Comparison of ENCODE assay signal across 1 cellular context in the genomic region with DNA sequence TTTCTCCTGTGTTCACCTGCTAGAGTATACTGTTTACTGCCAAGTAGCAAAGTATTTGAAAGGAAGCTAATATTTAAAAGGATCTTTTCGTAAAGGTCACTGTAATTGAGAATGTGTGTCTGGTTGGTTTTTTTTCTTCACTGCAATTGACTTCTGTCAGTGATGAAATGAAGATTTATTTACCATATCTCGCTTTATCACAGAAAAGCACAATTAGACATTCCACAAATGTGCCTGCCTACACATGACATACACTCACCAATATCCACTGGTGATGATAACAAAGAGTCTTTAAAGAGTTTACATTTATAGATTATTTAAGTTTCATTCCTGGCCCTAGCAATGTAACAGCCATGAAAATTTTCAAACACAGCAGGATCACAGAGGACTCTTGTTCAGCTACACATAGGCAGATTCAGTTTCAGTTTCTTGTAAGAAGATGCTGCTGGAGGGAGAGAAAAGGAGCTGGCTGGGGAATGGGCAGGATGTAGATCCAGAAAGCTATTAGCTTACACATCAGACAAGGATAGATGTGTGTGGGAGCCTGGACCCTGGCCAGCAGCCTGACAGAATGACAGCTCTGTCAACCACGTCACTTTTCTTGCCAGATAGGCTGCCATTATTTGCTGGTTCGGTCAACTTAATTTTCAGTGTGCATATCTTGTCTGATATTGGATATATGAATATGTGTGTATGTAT.
TF ChIP-seq lines count a peak whose summit lies in the region.

No MANE protein-coding gene starts in this region.

TF ChIP-seq in HEK293, 187 proteins besides CTCF, POLR2A, EP300 and RAD21 (continued from another document and continues in another):
- TF ChIP-seq, protein P1, sequence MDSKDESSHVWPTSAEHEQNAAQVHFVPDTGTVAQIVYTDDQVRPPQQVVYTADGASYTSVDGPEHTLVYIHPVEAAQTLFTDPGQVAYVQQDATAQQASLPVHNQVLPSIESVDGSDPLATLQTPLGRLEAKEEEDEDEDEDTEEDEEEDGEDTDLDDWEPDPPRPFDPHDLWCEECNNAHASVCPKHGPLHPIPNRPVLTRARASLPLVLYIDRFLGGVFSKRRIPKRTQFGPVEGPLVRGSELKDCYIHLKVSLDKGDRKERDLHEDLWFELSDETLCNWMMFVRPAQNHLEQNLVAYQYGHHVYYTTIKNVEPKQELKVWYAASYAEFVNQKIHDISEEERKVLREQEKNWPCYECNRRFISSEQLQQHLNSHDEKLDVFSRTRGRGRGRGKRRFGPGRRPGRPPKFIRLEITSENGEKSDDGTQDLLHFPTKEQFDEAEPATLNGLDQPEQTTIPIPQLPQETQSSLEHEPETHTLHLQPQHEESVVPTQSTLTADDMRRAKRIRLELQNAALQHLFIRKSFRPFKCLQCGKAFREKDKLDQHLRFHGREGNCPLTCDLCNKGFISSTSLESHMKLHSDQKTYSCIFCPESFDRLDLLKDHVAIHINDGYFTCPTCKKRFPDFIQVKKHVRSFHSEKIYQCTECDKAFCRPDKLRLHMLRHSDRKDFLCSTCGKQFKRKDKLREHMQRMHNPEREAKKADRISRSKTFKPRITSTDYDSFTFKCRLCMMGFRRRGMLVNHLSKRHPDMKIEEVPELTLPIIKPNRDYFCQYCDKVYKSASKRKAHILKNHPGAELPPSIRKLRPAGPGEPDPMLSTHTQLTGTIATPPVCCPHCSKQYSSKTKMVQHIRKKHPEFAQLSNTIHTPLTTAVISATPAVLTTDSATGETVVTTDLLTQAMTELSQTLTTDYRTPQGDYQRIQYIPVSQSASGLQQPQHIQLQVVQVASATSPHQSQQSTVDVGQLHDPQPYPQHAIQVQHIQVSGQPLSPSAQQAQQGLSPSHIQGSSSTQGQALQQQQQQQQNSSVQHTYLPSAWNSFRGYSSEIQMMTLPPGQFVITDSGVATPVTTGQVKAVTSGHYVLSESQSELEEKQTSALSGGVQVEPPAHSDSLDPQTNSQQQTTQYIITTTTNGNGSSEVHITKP (tag by site-specific recombination; IDR thresholded peaks at IDR 0.05) = no peak
- TF ChIP-seq, protein P2, sequence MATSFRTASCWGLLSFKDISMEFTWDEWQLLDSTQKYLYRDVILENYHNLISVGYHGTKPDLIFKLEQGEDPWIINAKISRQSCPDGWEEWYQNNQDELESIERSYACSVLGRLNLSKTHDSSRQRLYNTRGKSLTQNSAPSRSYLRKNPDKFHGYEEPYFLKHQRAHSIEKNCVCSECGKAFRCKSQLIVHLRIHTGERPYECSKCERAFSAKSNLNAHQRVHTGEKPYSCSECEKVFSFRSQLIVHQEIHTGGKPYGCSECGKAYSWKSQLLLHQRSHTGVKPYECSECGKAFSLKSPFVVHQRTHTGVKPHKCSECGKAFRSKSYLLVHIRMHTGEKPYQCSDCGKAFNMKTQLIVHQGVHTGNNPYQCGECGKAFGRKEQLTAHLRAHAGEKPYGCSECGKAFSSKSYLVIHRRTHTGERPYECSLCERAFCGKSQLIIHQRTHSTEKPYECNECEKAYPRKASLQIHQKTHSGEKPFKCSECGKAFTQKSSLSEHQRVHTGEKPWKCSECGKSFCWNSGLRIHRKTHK (tag by site-specific recombination; IDR thresholded peaks at IDR 0.05) = no peak
- TF ChIP-seq ZFP69B (tag by site-specific recombination; IDR thresholded peaks at IDR 0.05) (no peak), ZNF837 (tag by site-specific recombination; IDR thresholded peaks at IDR 0.05) (no peak), ZNF266 (tag by site-specific recombination; IDR thresholded peaks at IDR 0.05; ENCODE audit: low read depth) (no peak), ZBTB21 (tag by site-specific recombination; IDR thresholded peaks at IDR 0.05) (no peak), ZNF341 (tag by site-specific recombination; IDR thresholded peaks at IDR 0.05; ENCODE audit: low read depth) (no peak), YY1 (tag by site-specific recombination; IDR thresholded peaks at IDR 0.05) (no peak), ZNF558 (tag by site-specific recombination; IDR thresholded peaks at IDR 0.05) (no peak), ZNF830 (tag by site-specific recombination; IDR thresholded peaks at IDR 0.05; ENCODE audit: low read depth) (no peak), ZNF350 (tag by site-specific recombination; IDR thresholded peaks at IDR 0.05) (no peak), ZNF140 (tag by site-specific recombination; IDR thresholded peaks at IDR 0.05) (no peak), ZNF473 (tag by site-specific recombination; IDR thresholded peaks at IDR 0.05) (no peak), FEZF1 (tag by site-specific recombination; IDR thresholded peaks at IDR 0.05) (peak; percentile 78), GLIS2 (tag by site-specific recombination; IDR thresholded peaks at IDR 0.05) (no peak), ZNF707 (tag by site-specific recombination; IDR thresholded peaks at IDR 0.05) (no peak), ZBTB1 (tag by site-specific recombination; IDR thresholded peaks at IDR 0.05) (no peak), SETDB1 (IDR thresholded peaks at IDR 0.05; ENCODE audit: insufficient read length, low read length) (no peak), ZNF112 (tag by site-specific recombination; IDR thresholded peaks at IDR 0.05) (no peak), ZNF24 (tag by site-specific recombination; IDR thresholded peaks at IDR 0.05) (no peak), ZFP41 (tag by site-specific recombination; IDR thresholded peaks at IDR 0.05; ENCODE audit: borderline replicate concordance) (no peak), ZFP37 (tag by site-specific recombination; IDR thresholded peaks at IDR 0.05) (no peak), ZNF785 (tag by site-specific recombination; IDR thresholded peaks at IDR 0.05) (no peak), HOXA7 (CRISPR knock-in tag; IDR thresholded peaks at IDR 0.05; ENCODE audit: borderline replicate concordance) (no peak), KLF16 (tag by site-specific recombination; IDR thresholded peaks at IDR 0.05) (no peak)
- TF ChIP-seq, protein P3, sequence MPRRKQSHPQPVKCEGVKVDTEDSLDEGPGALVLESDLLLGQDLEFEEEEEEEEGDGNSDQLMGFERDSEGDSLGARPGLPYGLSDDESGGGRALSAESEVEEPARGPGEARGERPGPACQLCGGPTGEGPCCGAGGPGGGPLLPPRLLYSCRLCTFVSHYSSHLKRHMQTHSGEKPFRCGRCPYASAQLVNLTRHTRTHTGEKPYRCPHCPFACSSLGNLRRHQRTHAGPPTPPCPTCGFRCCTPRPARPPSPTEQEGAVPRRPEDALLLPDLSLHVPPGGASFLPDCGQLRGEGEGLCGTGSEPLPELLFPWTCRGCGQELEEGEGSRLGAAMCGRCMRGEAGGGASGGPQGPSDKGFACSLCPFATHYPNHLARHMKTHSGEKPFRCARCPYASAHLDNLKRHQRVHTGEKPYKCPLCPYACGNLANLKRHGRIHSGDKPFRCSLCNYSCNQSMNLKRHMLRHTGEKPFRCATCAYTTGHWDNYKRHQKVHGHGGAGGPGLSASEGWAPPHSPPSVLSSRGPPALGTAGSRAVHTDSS (tag by site-specific recombination; IDR thresholded peaks at IDR 0.05) = no peak
- TF ChIP-seq, protein P4, sequence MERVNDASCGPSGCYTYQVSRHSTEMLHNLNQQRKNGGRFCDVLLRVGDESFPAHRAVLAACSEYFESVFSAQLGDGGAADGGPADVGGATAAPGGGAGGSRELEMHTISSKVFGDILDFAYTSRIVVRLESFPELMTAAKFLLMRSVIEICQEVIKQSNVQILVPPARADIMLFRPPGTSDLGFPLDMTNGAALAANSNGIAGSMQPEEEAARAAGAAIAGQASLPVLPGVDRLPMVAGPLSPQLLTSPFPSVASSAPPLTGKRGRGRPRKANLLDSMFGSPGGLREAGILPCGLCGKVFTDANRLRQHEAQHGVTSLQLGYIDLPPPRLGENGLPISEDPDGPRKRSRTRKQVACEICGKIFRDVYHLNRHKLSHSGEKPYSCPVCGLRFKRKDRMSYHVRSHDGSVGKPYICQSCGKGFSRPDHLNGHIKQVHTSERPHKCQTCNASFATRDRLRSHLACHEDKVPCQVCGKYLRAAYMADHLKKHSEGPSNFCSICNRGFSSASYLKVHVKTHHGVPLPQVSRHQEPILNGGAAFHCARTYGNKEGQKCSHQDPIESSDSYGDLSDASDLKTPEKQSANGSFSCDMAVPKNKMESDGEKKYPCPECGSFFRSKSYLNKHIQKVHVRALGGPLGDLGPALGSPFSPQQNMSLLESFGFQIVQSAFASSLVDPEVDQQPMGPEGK (tag by site-specific recombination; IDR thresholded peaks at IDR 0.05) = no peak
- TF ChIP-seq, protein P5, sequence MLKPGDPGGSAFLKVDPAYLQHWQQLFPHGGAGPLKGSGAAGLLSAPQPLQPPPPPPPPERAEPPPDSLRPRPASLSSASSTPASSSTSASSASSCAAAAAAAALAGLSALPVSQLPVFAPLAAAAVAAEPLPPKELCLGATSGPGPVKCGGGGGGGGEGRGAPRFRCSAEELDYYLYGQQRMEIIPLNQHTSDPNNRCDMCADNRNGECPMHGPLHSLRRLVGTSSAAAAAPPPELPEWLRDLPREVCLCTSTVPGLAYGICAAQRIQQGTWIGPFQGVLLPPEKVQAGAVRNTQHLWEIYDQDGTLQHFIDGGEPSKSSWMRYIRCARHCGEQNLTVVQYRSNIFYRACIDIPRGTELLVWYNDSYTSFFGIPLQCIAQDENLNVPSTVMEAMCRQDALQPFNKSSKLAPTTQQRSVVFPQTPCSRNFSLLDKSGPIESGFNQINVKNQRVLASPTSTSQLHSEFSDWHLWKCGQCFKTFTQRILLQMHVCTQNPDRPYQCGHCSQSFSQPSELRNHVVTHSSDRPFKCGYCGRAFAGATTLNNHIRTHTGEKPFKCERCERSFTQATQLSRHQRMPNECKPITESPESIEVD (tag by site-specific recombination; IDR thresholded peaks at IDR 0.05) = peak; percentile 82
- TF ChIP-seq, protein P6, sequence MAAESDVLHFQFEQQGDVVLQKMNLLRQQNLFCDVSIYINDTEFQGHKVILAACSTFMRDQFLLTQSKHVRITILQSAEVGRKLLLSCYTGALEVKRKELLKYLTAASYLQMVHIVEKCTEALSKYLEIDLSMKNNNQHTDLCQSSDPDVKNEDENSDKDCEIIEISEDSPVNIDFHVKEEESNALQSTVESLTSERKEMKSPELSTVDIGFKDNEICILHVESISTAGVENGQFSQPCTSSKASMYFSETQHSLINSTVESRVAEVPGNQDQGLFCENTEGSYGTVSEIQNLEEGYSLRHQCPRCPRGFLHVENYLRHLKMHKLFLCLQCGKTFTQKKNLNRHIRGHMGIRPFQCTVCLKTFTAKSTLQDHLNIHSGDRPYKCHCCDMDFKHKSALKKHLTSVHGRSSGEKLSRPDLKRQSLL (tag by site-specific recombination; IDR thresholded peaks at IDR 0.05) = no peak
- TF ChIP-seq, protein P7, sequence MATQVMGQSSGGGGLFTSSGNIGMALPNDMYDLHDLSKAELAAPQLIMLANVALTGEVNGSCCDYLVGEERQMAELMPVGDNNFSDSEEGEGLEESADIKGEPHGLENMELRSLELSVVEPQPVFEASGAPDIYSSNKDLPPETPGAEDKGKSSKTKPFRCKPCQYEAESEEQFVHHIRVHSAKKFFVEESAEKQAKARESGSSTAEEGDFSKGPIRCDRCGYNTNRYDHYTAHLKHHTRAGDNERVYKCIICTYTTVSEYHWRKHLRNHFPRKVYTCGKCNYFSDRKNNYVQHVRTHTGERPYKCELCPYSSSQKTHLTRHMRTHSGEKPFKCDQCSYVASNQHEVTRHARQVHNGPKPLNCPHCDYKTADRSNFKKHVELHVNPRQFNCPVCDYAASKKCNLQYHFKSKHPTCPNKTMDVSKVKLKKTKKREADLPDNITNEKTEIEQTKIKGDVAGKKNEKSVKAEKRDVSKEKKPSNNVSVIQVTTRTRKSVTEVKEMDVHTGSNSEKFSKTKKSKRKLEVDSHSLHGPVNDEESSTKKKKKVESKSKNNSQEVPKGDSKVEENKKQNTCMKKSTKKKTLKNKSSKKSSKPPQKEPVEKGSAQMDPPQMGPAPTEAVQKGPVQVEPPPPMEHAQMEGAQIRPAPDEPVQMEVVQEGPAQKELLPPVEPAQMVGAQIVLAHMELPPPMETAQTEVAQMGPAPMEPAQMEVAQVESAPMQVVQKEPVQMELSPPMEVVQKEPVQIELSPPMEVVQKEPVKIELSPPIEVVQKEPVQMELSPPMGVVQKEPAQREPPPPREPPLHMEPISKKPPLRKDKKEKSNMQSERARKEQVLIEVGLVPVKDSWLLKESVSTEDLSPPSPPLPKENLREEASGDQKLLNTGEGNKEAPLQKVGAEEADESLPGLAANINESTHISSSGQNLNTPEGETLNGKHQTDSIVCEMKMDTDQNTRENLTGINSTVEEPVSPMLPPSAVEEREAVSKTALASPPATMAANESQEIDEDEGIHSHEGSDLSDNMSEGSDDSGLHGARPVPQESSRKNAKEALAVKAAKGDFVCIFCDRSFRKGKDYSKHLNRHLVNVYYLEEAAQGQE (tag by site-specific recombination; IDR thresholded peaks at IDR 0.05) = no peak
- TF ChIP-seq, protein P8, sequence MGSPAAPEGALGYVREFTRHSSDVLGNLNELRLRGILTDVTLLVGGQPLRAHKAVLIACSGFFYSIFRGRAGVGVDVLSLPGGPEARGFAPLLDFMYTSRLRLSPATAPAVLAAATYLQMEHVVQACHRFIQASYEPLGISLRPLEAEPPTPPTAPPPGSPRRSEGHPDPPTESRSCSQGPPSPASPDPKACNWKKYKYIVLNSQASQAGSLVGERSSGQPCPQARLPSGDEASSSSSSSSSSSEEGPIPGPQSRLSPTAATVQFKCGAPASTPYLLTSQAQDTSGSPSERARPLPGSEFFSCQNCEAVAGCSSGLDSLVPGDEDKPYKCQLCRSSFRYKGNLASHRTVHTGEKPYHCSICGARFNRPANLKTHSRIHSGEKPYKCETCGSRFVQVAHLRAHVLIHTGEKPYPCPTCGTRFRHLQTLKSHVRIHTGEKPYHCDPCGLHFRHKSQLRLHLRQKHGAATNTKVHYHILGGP (tag by site-specific recombination; IDR thresholded peaks at IDR 0.05) = no peak
- TF ChIP-seq, protein P9, sequence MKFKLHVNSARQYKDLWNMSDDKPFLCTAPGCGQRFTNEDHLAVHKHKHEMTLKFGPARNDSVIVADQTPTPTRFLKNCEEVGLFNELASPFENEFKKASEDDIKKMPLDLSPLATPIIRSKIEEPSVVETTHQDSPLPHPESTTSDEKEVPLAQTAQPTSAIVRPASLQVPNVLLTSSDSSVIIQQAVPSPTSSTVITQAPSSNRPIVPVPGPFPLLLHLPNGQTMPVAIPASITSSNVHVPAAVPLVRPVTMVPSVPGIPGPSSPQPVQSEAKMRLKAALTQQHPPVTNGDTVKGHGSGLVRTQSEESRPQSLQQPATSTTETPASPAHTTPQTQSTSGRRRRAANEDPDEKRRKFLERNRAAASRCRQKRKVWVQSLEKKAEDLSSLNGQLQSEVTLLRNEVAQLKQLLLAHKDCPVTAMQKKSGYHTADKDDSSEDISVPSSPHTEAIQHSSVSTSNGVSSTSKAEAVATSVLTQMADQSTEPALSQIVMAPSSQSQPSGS (tag by site-specific recombination; IDR thresholded peaks at IDR 0.05; ENCODE audit: low read depth) = no peak
- TF ChIP-seq, protein P10, sequence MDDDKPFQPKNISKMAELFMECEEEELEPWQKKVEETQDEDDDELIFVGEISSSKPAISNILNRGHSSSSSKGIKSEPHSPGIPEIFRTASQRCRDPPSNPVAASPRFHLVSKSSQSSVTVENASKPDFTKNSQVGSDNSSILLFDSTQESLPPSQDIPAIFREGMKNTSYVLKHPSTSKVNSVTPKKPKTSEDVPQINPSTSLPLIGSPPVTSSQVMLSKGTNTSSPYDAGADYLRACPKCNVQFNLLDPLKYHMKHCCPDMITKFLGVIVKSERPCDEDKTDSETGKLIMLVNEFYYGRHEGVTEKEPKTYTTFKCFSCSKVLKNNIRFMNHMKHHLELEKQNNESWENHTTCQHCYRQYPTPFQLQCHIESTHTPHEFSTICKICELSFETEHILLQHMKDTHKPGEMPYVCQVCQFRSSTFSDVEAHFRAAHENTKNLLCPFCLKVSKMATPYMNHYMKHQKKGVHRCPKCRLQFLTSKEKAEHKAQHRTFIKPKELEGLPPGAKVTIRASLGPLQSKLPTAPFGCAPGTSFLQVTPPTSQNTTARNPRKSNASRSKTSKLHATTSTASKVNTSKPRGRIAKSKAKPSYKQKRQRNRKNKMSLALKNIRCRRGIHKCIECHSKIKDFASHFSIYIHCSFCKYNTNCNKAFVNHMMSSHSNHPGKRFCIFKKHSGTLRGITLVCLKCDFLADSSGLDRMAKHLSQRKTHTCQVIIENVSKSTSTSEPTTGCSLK (tag by site-specific recombination; IDR thresholded peaks at IDR 0.05) = no peak
